2 cellular contexts compared by ENCODE assay signal in genomic region chr3:172607305-172608121, GRCh38.
TF ChIP-seq lines count a peak whose summit lies in the region.

No MANE protein-coding gene starts in this region.

TF ChIP-seq in HEK293, 187 proteins besides CTCF, POLR2A, EP300 and RAD21 (continued from another document and continues in another):
- no peak for TF ChIP-seq HIC1 (tag by site-specific recombination; IDR thresholded peaks at IDR 0.05)
- no peak for TF ChIP-seq ZNF398 (tag by site-specific recombination; IDR thresholded peaks at IDR 0.05)
- no peak for TF ChIP-seq OSR2 (tag by site-specific recombination; IDR thresholded peaks at IDR 0.05)
- TF ChIP-seq ZBTB1 (tag by site-specific recombination; IDR thresholded peaks at IDR 0.05) = no peak
- TF ChIP-seq ZBTB26 (tag by site-specific recombination; optimal IDR thresholded peaks at IDR 0.05) = no peak
- TF ChIP-seq ZSCAN16 (tag by site-specific recombination; IDR thresholded peaks at IDR 0.05) = no peak
- TF ChIP-seq ZNF350 (tag by site-specific recombination; IDR thresholded peaks at IDR 0.05) = no peak
- no peak for TF ChIP-seq ZBTB21 (tag by site-specific recombination; IDR thresholded peaks at IDR 0.05)
- TF ChIP-seq YY1 (tag by site-specific recombination; IDR thresholded peaks at IDR 0.05) = no peak
- TF ChIP-seq ZNF658 (tag by site-specific recombination; IDR thresholded peaks at IDR 0.05) = no peak
- no peak for TF ChIP-seq ZNF621 (tag by site-specific recombination; IDR thresholded peaks at IDR 0.05)
- TF ChIP-seq ZNF692 (tag by site-specific recombination; IDR thresholded peaks at IDR 0.05) = peak; percentile 81
- no peak for TF ChIP-seq ZNF548 (tag by site-specific recombination; IDR thresholded peaks at IDR 0.05)
- no peak for TF ChIP-seq ZNF302 (tag by site-specific recombination; IDR thresholded peaks at IDR 0.05; ENCODE audit: low read depth)
- TF ChIP-seq PRDM10 (tag by site-specific recombination; IDR thresholded peaks at IDR 0.05) = peak; percentile 73
- no peak for TF ChIP-seq HOXA7 (CRISPR knock-in tag; IDR thresholded peaks at IDR 0.05; ENCODE audit: borderline replicate concordance)
- TF ChIP-seq ZNF121 (tag by site-specific recombination; IDR thresholded peaks at IDR 0.05) = no peak
- peak; percentile 30; the same call in 1 of the 2 replicates for TF ChIP-seq ZBTB17 (tag by site-specific recombination; IDR thresholded peaks at IDR 0.05)
- TF ChIP-seq ZNF114 (tag by site-specific recombination; IDR thresholded peaks at IDR 0.05) = no peak

TF ChIP-seq in GM12878, 131 proteins besides CTCF, POLR2A, EP300 and RAD21 (continued from another document):
- TF ChIP-seq NKRF (conservative IDR thresholded peaks at IDR 0.05) (no peak), IKZF2 (IDR thresholded peaks at IDR 0.05) (peak; percentile 25 to 38; a peak in 1 of 4 replicates), ATF2 (IDR thresholded peaks at IDR 0.05; ENCODE audit: low read length) (peak; percentile 21; the same call in 1 of the 2 replicates), MTA2 (IDR thresholded peaks at IDR 0.05; ENCODE audit: low read depth) (0 out of 2 replicates have a peak, but pooled peaks have one; percentile 22)
TF ChIP-seq in GM12878: peak in this region for 8.
